19 cellular contexts compared by ENCODE assay signal in the genomic region with DNA sequence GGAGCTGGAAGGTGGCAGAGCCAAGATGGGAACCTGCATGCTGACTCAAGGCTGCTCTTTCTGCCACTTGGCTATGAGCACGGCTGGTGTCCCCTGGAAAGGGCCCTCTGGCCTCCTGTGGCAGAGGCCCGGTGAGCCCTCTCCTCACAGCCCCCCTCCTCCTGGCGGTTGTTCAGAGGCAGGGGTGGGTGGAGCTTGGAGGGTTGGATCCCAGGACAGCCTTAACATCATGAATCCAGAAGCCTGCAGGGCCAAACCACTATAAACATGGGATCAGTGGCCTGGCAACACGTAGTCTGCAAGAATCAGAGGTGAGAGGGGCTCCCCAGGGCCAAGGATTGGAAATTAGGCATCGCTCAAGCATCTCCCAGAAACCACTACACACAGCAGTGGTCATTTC. TPM values are rescaled to one million over a fixed set of nuclear protein-coding genes. Genes with fewer than 3 reads are reported as not detected.
DNase-seq lines count a peak whose midpoint lies in the region; ATAC-seq, FAIRE-seq and TF ChIP-seq lines count a peak whose summit lies in the region.
"Had no signal": no experiment of that assay in that cellular context is flagged by ENCODE, and none has a peak within 500 bp of the region (broad histone marks: within the 10 kb centered on the region; RNA-seq: fewer than 3 reads in every experiment).

No MANE protein-coding gene starts in this region.

- TF ChIP-seq CTCF in WTC11 (IDR thresholded peaks at IDR 0.05) (no peak), kidney (IDR thresholded peaks at IDR 0.05; ENCODE audit: borderline replicate concordance, extremely low read depth, insufficient read depth) (no peak)

- H3K4me3 Mint-ChIP-seq in WTC11, result no peak overlapping the region

- no peak overlapping the region for H3K4me3 ChIP-seq in kidney (ENCODE audit: low read length in 2 of 2)

- H3K9me3 Mint-ChIP-seq in WTC11, result no peaks in the 10 kb centered on the region

- H3K27ac Mint-ChIP-seq in WTC11, result no peak overlapping the region

- H3K36me3 Mint-ChIP-seq in WTC11, result no peaks in the 10 kb centered on the region

- no peaks in the 10 kb centered on the region for H3K9me3 ChIP-seq in kidney (ENCODE audit: control insufficient read depth in 1 of 2, low read length in 2 of 2)

- H3K27ac ChIP-seq in kidney (ENCODE audit: low read depth in 2 of 2, low read length in 2 of 2), result no peak overlapping the region

- CTCF ChIA-PET in WTC11 (lab: Charles Lee), result interaction anchor here (2.1 to 2.6 kb wide), 2 partner anchors 10 to 48 kb away, joined by 7 to 10 read pairs; no protein-coding TSS in a partner anchor

- intact Hi-C loops in kidney (cut with DNase I), result no loop called here

- no peaks in the 10 kb centered on the region for H3K4me1 ChIP-seq in kidney (ENCODE audit: control insufficient read depth in 1 of 2, insufficient read depth in 1 of 2, low read depth in 1 of 2, low read length in 2 of 2)

- POLR2A ChIA-PET in WTC11 (lab: Charles Lee), result no interaction called here

- no peaks in the 10 kb centered on the region for H3K36me3 ChIP-seq in kidney (ENCODE audit: control insufficient read depth in 1 of 2, insufficient read depth in 2 of 2, low read length in 2 of 2)

- DNase-seq in NCI-H82 (lab: John Stamatoyannopoulos, UW) (peak; percentile 52), NCI-H82 treated with DMSO at 0.1 percent for 48 hours (lab: John Stamatoyannopoulos, UW; ENCODE audit: unreplicated experiment) (no peak), WTC11 (ENCODE audit: low spot score) (peak; percentile 62), kidney (peak; percentile 47), retina (peak; percentile 38), anterior cingulate cortex (lab: John Stamatoyannopoulos, UW) (no peak)
- DNase-seq: 8988T, DND-41, HCEC 1CT, Kasumi-1, MM.1S, NCI-H1092 treated with DMSO at 0.1 percent for 48 hours, NCI-H146, NCI-H2029 treated with DMSO at 0.1 percent for 48 hours, NCI-H510A treated with DMSO at 0.1 percent for 48 hours, NCI-H774 had no signal

- H3K27me3 Mint-ChIP-seq in WTC11 (ENCODE audit: low read depth), result no peaks in the 10 kb centered on the region

- FAIRE-seq in kidney (lab: Jason Lieb, UNC), result no peak

- H3K4me1 Mint-ChIP-seq in WTC11, result peaks cover 19% of the 10 kb centered on the region

- no peak overlapping the region for H3K9ac ChIP-seq in kidney (ENCODE audit: low read length in 2 of 2)

- peak; percentile 97 for ATAC-seq in WTC11
- no peak for ATAC-seq in HG03457 (IDR thresholded peaks at IDR 0.05; ENCODE audit: unreplicated experiment)
- no peak for ATAC-seq in GM21390 (IDR thresholded peaks at IDR 0.05; ENCODE audit: unreplicated experiment)

TF ChIP-seq in WTC11, 78 proteins besides CTCF, POLR2A, EP300 and RAD21:
- TF ChIP-seq, protein P1, sequence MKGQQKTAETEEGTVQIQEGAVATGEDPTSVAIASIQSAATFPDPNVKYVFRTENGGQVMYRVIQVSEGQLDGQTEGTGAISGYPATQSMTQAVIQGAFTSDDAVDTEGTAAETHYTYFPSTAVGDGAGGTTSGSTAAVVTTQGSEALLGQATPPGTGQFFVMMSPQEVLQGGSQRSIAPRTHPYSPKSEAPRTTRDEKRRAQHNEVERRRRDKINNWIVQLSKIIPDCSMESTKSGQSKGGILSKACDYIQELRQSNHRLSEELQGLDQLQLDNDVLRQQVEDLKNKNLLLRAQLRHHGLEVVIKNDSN (CRISPR knock-in tag; IDR thresholded peaks at IDR 0.05), result no peak
- no peak for TF ChIP-seq SMAD4 (CRISPR knock-in tag; IDR thresholded peaks at IDR 0.05)

RNA-seq across cellular contexts. Expression of a gene that starts 48.5 kb away (rescaled TPM):
- total RNA-seq in WTC11 (2021) (0.35 to 0.64 TPM (median 0.57 TPM) in 3 replicates), kidney (0.25 TPM)
- not detected for polyA plus RNA-seq in kidney (ENCODE audit: insufficient read depth, low read depth, low replicate concordance)
- polyA plus RNA-seq: AG04450 had no signal

RNA-seq across cellular contexts. Expression of a gene that starts 51.3 kb away (rescaled TPM):
- total RNA-seq in WTC11 (2021), result 2.8 to 5.4 TPM (median 3.1 TPM) in 3 replicates
- 1.4 TPM for total RNA-seq in kidney
- polyA plus RNA-seq in kidney (ENCODE audit: insufficient read depth, low read depth, low replicate concordance), result 2.7 TPM
- polyA plus RNA-seq: AG04450 had no signal

Comparison
In these comparisons a context has a peak if more than half of its experiments do, and no peak if none do; other contexts are left out.
1. DNase-seq: peak in NCI-H82 (single experiment), WTC11 (single experiment), kidney (single experiment) and retina (single experiment); none in NCI-H82 treated with DMSO at 0.1 percent for 48 hours (single experiment) and anterior cingulate cortex (0 of 58).